Comparison of ENCODE assay signal across 21 cellular contexts in genomic region chr1:232057217-232057895, GRCh38.
DNase-seq lines count a peak whose midpoint lies in the region; ATAC-seq and TF ChIP-seq lines count a peak whose summit lies in the region.
"Had no signal": no experiment of that assay in that cellular context is flagged by ENCODE, and none has a peak within 500 bp of the region (broad histone marks: within the 10 kb centered on the region; RNA-seq: fewer than 3 reads in every experiment).

No MANE protein-coding gene starts in this region.

- no peak for TF ChIP-seq POLR2A in heart left ventricle (IDR thresholded peaks at IDR 0.05)

- H3K36me3 Mint-ChIP-seq in GM23338 (ENCODE audit: low read depth) (no peaks in the 10 kb centered on the region), neural progenitor cell (peaks cover 2% of the 10 kb centered on the region)
- H3K36me3 Mint-ChIP-seq: CD4-positive, CD25-positive, alpha-beta regulatory T cell had no signal

- intact Hi-C loops in heart left ventricle (cut with DNase I): no loop called here

- H3K9ac ChIP-seq in neural progenitor cell: no peak overlapping the region

- no peaks in the 10 kb centered on the region for H3K9me3 ChIP-seq in neural progenitor cell (ENCODE audit: low read depth)
- H3K9me3 ChIP-seq in heart left ventricle: peaks cover 0 to 7% (median 0%) of the 10 kb centered on the region in 12 donors

- H3K79me2 ChIP-seq in GM23338 (replicated peaks; ENCODE audit: insufficient read depth) (no peaks in the 10 kb centered on the region), neural progenitor cell (ENCODE audit: low read depth) (no peaks in the 10 kb centered on the region)

- H3K4me1 Mint-ChIP-seq in GM23338: peaks cover 20% of the 10 kb centered on the region
- peaks cover 7% of the 10 kb centered on the region for H3K4me1 Mint-ChIP-seq in neural progenitor cell
- H3K4me1 Mint-ChIP-seq: CD4-positive, CD25-positive, alpha-beta regulatory T cell had no signal

- H3F3A ChIP-seq in GM23338 (replicated peaks; ENCODE audit: low read depth) (no peaks in the 10 kb centered on the region), neural progenitor cell (ENCODE audit: low read depth) (no peaks in the 10 kb centered on the region)

- H4K20me1 ChIP-seq in GM23338 (replicated peaks; ENCODE audit: insufficient read depth) (no peaks in the 10 kb centered on the region), neural progenitor cell (ENCODE audit: low read depth) (no peaks in the 10 kb centered on the region)

- H3K9me3 Mint-ChIP-seq in GM23338 (peaks cover 7% of the 10 kb centered on the region; the same call in 1 of the 3 replicates), neural progenitor cell (peaks cover 7% of the 10 kb centered on the region)
- H3K9me3 Mint-ChIP-seq: T-helper 1 cell treated with Interleukin-12 subunit alpha and Interleukin-12 subunit beta and Interleukin-4 antibody, amounts not matched to agents 30 μg/mL and 1 μg/mL, for 36 hours had no signal

- H3K36me3 ChIP-seq in GM23338 (ENCODE audit: insufficient read depth): no peaks in the 10 kb centered on the region
- no peaks in the 10 kb centered on the region for H3K36me3 ChIP-seq in neural progenitor cell
- H3K36me3 ChIP-seq in heart left ventricle: no peaks in the 10 kb centered on the region

- no peak overlapping the region for H3K4me3 ChIP-seq in GM23338
- no peak overlapping the region for H3K4me3 ChIP-seq in neural progenitor cell
- no peak overlapping the region for H3K4me3 ChIP-seq in heart left ventricle

- H3K27ac ChIP-seq in GM23338 (ENCODE audit: low read depth) (no peak overlapping the region), neural progenitor cell (no peak overlapping the region), heart left ventricle (no peak overlapping the region)

- H3K4me3 Mint-ChIP-seq in GM23338 (no peak overlapping the region), neural progenitor cell (no peak overlapping the region)
- H3K4me3 Mint-ChIP-seq: CD4-positive, CD25-positive, alpha-beta regulatory T cell; T-helper 1 cell treated with Interleukin-12 subunit alpha and Interleukin-12 subunit beta and Interleukin-4 antibody, amounts not matched to agents 30 μg/mL and 1 μg/mL, for 36 hours had no signal

- 69 to 81% (median 72%) methylated on average over 10 of the region's 10 CpGs for WGBS in heart left ventricle, 4 donors

- peaks cover 3% of the 10 kb centered on the region; the same call in 1 of the 2 replicates for H3K4me1 ChIP-seq in GM23338 (ENCODE audit: insufficient read depth)
- H3K4me1 ChIP-seq in neural progenitor cell: peaks cover 6% of the 10 kb centered on the region
- no peaks in the 10 kb centered on the region for H3K4me1 ChIP-seq in heart left ventricle

- H3K27ac Mint-ChIP-seq in GM23338 (peak overlapping the region; percentile 5; the same call in 1 of the 2 replicates), neural progenitor cell (no peak overlapping the region)
- H3K27ac Mint-ChIP-seq: CD4-positive, CD25-positive, alpha-beta regulatory T cell; T-helper 1 cell treated with Interleukin-12 subunit alpha and Interleukin-12 subunit beta and Interleukin-4 antibody, amounts not matched to agents 30 μg/mL and 1 μg/mL, for 36 hours had no signal

- no peak overlapping the region for H2AFZ ChIP-seq in GM23338
- H2AFZ ChIP-seq in neural progenitor cell (replicated peaks): peak overlapping the region; percentile 40

- ATAC-seq in GM23338: no peak
- ATAC-seq in GM21717 (IDR thresholded peaks at IDR 0.05; ENCODE audit: unreplicated experiment): no peak
- ATAC-seq in left lobe of liver: no peak
- ATAC-seq in heart left ventricle: no peak
- no peak for ATAC-seq in GM18511 (IDR thresholded peaks at IDR 0.05; ENCODE audit: unreplicated experiment)

- H3K27me3 ChIP-seq in GM23338 (ENCODE audit: insufficient read depth): no peaks in the 10 kb centered on the region
- no peaks in the 10 kb centered on the region for H3K27me3 ChIP-seq in neural progenitor cell
- H3K27me3 ChIP-seq in heart left ventricle: no peaks in the 10 kb centered on the region

- TF ChIP-seq CTCF in GM23338 (conservative IDR thresholded peaks at IDR 0.05; ENCODE audit: low read depth in 2 of 2) (peak; percentile 34 to 55; a peak in 3 of 4 replicates), neural progenitor cell (IDR thresholded peaks at IDR 0.05) (no peak), heart left ventricle (IDR thresholded peaks at IDR 0.05) (no peak)

- peaks cover 4% of the 10 kb centered on the region for H3K9me2 ChIP-seq in GM23338 (ENCODE audit: insufficient read depth)

- no peak overlapping the region for H3K4me2 ChIP-seq in GM23338
- no peak overlapping the region for H3K4me2 ChIP-seq in neural progenitor cell

- H3K27me3 Mint-ChIP-seq in GM23338 (ENCODE audit: insufficient read depth, low read depth, poor library complexity) (peaks cover 3% of the 10 kb centered on the region), neural progenitor cell (ENCODE audit: insufficient read depth, low read depth) (peaks cover 4% of the 10 kb centered on the region)

- DNase-seq in GM23338 (ENCODE audit: low spot score): no peak
- peak; percentile 97 to 100 for DNase-seq in NCI-H524 (lab: John Stamatoyannopoulos, UW)
- peak; percentile 69 for DNase-seq in cerebellum (ENCODE audit: low spot score)
- DNase-seq in neural progenitor cell (ENCODE audit: low spot score): no peak
- no peak for DNase-seq in left lobe of liver (ENCODE audit: low spot score)
- DNase-seq in heart left ventricle: no peak
- DNase-seq: ACHN; AML-193; CD4-positive, CD25-positive, alpha-beta regulatory T cell; HCEC 1CT; Kasumi-1; MM.1S; NCI-H1105; NCI-H187; NCI-H510A treated with DMSO at 0.1 percent for 48 hours; OCI-M1; RPMI8226; SIG-M5 had no signal

TF ChIP-seq in GM23338, 12 proteins besides CTCF, POLR2A, EP300 and RAD21 (continues in another document):
- TF ChIP-seq ZNF462 (CRISPR knock-in tag; IDR thresholded peaks at IDR 0.05): no peak
- no peak for TF ChIP-seq POLR2AphosphoS5 (IDR thresholded peaks at IDR 0.05; ENCODE audit: low read depth)
- no peak for TF ChIP-seq EZH2phosphoT487 (IDR thresholded peaks at IDR 0.05; ENCODE audit: unreplicated experiment)
- no peak for TF ChIP-seq JUNB (IDR thresholded peaks at IDR 0.05; ENCODE audit: unreplicated experiment)
- no peak for TF ChIP-seq EZH2 (IDR thresholded peaks at IDR 0.05; ENCODE audit: low read depth, unreplicated experiment)
- TF ChIP-seq ZNF114 (CRISPR knock-in tag; IDR thresholded peaks at IDR 0.05): no peak
- no peak for TF ChIP-seq STAT1 (IDR thresholded peaks at IDR 0.05; ENCODE audit: unreplicated experiment)
- no peak for TF ChIP-seq ZNF331 (CRISPR knock-in tag; IDR thresholded peaks at IDR 0.05; ENCODE audit: low read depth)

Comparison
In these comparisons a context has a peak if more than half of its experiments do, and no peak if none do; other contexts are left out.
1. DNase-seq: peak in NCI-H524 (2 of 2) and cerebellum (single experiment); none in GM23338 (single experiment), neural progenitor cell (single experiment), left lobe of liver (single experiment) and heart left ventricle (0 of 5).
2. CTCF ChIP-seq: peak in GM23338 (2 of 2); none in neural progenitor cell (single experiment) and heart left ventricle (0 of 12).